Comparison of ENCODE assay signal across 10 cellular contexts in the genomic region with DNA sequence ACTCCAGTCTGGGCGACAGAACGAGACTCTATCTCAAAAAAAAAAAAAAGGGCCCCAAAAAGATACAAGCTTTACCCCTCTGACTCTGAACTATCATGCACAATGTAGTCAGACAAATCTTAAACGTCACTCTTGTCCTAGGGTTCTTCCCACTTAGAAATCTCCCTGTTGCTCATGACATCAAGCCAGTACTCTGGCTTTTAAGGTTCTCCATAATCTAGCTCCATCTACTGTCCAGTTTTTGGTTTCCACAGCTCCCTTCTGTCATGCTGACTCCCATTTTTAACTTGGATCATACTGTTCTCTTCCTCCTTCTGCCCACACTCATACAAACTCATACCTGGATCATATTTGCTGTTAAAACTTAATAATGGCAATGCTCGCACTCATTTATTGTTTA.
A peak's percentile ranks its signal among the peaks of the same experiment; 100 is the strongest.
DNase-seq lines count a peak whose midpoint lies in the region; ATAC-seq and TF ChIP-seq lines count a peak whose summit lies in the region.
"Had no signal": no experiment of that assay in that cellular context is flagged by ENCODE, and none has a peak within 500 bp of the region (broad histone marks: within the 10 kb centered on the region; RNA-seq: fewer than 3 reads in every experiment).

No MANE protein-coding gene starts in this region.

- no peaks in the 10 kb centered on the region for H3K36me3 Mint-ChIP-seq in mesothelial cell of epicardium
- H3K36me3 Mint-ChIP-seq in activated naive CD4-positive, alpha-beta T cell treated with anti-CD3 and anti-CD28 coated beads, Interleukin-2, amount 50 U/mL, for 72 hours: no peaks in the 10 kb centered on the region

- no peaks in the 10 kb centered on the region for H3K27me3 ChIP-seq in PC-3 (ENCODE audit: low read length)
- H3K27me3 ChIP-seq: ovary had no signal

- H4K20me1 ChIP-seq in PC-3 (ENCODE audit: low read length): no peaks in the 10 kb centered on the region

- no peak overlapping the region for H3K4me2 ChIP-seq in PC-3 (ENCODE audit: low read length)

- peak; percentile 75 for TF ChIP-seq CTCF in PC-3 (conservative IDR thresholded peaks at IDR 0.05; ENCODE audit: low read depth, low read length)
- TF ChIP-seq CTCF in fibroblast of mammary gland (conservative IDR thresholded peaks at IDR 0.05; ENCODE audit: control insufficient read depth, insufficient read depth, low read depth, low read length): peak; percentile 43
- TF ChIP-seq CTCF in mesothelial cell of epicardium (IDR thresholded peaks at IDR 0.05; ENCODE audit: unreplicated experiment): no peak

- H2AFZ ChIP-seq in PC-3 (ENCODE audit: low read length): 0 out of 2 replicates have a peak overlapping the region, but pooled peaks have one; percentile 13

- H3K36me3 ChIP-seq in PC-3 (ENCODE audit: low read depth, low read length): no peaks in the 10 kb centered on the region
- H3K36me3 ChIP-seq: ovary had no signal

- POLR2A ChIA-PET in PC-3 (lab: Charles Lee; ENCODE audit: unreplicated experiment): no interaction called here

- H3K4me1 ChIP-seq in PC-3 (ENCODE audit: insufficient read depth, low read length): no peaks in the 10 kb centered on the region

- H3K4me3 ChIP-seq in PC-3 (ENCODE audit: low read length): no peak overlapping the region
- no peak overlapping the region for H3K4me3 ChIP-seq in fibroblast of mammary gland (ENCODE audit: control insufficient read depth, low read depth, low read length)
- H3K4me3 ChIP-seq: ovary had no signal

- no peak overlapping the region for H3K4me3 Mint-ChIP-seq in mesothelial cell of epicardium

- H3K27me3 Mint-ChIP-seq in mesothelial cell of epicardium (ENCODE audit: low read depth): no peaks in the 10 kb centered on the region

- in situ Hi-C loops in ACHN (cut with HindIII; ENCODE audit: low pct_ligation_motif_present, low pct_unique_long_range_greater_than_20kb, low sequenced_read_pairs): no loop called here

- H3K79me2 ChIP-seq in PC-3 (ENCODE audit: low read length): no peaks in the 10 kb centered on the region

- intact Hi-C loops in PC-3 (cut with micrococcal nuclease): loop anchor here (1.0 to 10.0 kb wide), 3 partner anchors 166 to 1858 kb away; no protein-coding TSS in a partner anchor

- CTCF ChIA-PET in PC-3 (lab: Charles Lee): interaction anchor here (0.6 to 1.0 kb wide), 4 partner anchors 71 to 1864 kb away, joined by 3 to 4 read pairs (median 3); no protein-coding TSS in a partner anchor

- H3F3A ChIP-seq in PC-3 (ENCODE audit: low read length, unreplicated experiment): no peaks in the 10 kb centered on the region

- H3K4me1 Mint-ChIP-seq in mesothelial cell of epicardium: peaks cover 12% of the 10 kb centered on the region

- no TSS peak for BruUV-seq in PC-3 (replicated peaks; lab: Mats Ljungman, UMichigan)

- peak; percentile 94 for ATAC-seq in PC-3
- no peak for ATAC-seq in activated naive CD4-positive, alpha-beta T cell treated with anti-CD3 and anti-CD28 coated beads, Interleukin-2, amount 50 U/mL, for 72 hours
- no peak for ATAC-seq in HG03108 (IDR thresholded peaks at IDR 0.05; ENCODE audit: unreplicated experiment)

- H3K9me3 Mint-ChIP-seq in mesothelial cell of epicardium: no peaks in the 10 kb centered on the region
- H3K9me3 Mint-ChIP-seq in activated naive CD4-positive, alpha-beta T cell treated with anti-CD3 and anti-CD28 coated beads, Interleukin-2, amount 50 U/mL, for 72 hours: no peaks in the 10 kb centered on the region

- H3K27ac ChIP-seq in PC-3 (ENCODE audit: low read length): no peak overlapping the region
- H3K27ac ChIP-seq: ovary had no signal

- H3K9me2 ChIP-seq in PC-3 (replicated peaks; ENCODE audit: low read length): no peaks in the 10 kb centered on the region

- no peak overlapping the region for H3K9ac ChIP-seq in PC-3 (ENCODE audit: low read length)

- DNase-seq in ACHN (peak; percentile 45), H4 (ENCODE audit: low spot score) (peak; percentile 30), PC-3 (peak; percentile 76), fibroblast of mammary gland (ENCODE audit: low read depth) (peak; percentile 51), mesothelial cell of epicardium (ENCODE audit: low spot score in 2 of 2, unreplicated experiment in 2 of 2) (no peak)
- DNase-seq in activated naive CD4-positive, alpha-beta T cell treated with anti-CD3 and anti-CD28 coated beads, Interleukin-2, amount 50 U/mL, for 72 hours (ENCODE audit: low spot score in 2 of 2): no peak
- DNase-seq in stimulated activated CD4-positive, alpha-beta T cell treated with anti-CD3 and anti-CD28 coated beads, Interleukin-2, amount 100 ng/mL, for 48 hours: no peak
- DNase-seq: NCI-H510A treated with DMSO at 0.1 percent for 48 hours, ovary had no signal

- H3K27ac Mint-ChIP-seq in mesothelial cell of epicardium: no peak overlapping the region
- H3K27ac Mint-ChIP-seq in activated naive CD4-positive, alpha-beta T cell treated with anti-CD3 and anti-CD28 coated beads, Interleukin-2, amount 50 U/mL, for 72 hours: no peak overlapping the region

- no peaks in the 10 kb centered on the region for H3K9me3 ChIP-seq in PC-3 (ENCODE audit: low read length)
- H3K9me3 ChIP-seq: ovary had no signal

Comparison
In these comparisons a context has a peak if more than half of its experiments do, and no peak if none do; other contexts are left out.
1. DNase-seq: peak in ACHN (single experiment), H4 (single experiment), PC-3 (single experiment) and fibroblast of mammary gland (single experiment); none in mesothelial cell of epicardium (0 of 2), activated naive CD4-positive, alpha-beta T cell treated with anti-CD3 and anti-CD28 coated beads, Interleukin-2, amount 50 U/mL, for 72 hours (0 of 2) and stimulated activated CD4-positive, alpha-beta T cell treated with anti-CD3 and anti-CD28 coated beads, Interleukin-2, amount 100 ng/mL, for 48 hours (0 of 2).